22 cellular contexts compared by ENCODE assay signal in genomic region chr10:86775859-86776180, GRCh38. TPM values are rescaled to one million over a fixed set of nuclear protein-coding genes. Genes with fewer than 3 reads are reported as not detected.
DNase-seq lines count a peak whose midpoint lies in the region; ATAC-seq and TF ChIP-seq lines count a peak whose summit lies in the region.
"Had no signal": no experiment of that assay in that cellular context is flagged by ENCODE, and none has a peak within 500 bp of the region (broad histone marks: within the 10 kb centered on the region; RNA-seq: fewer than 3 reads in every experiment).

No MANE protein-coding gene starts in this region.

- no peak overlapping the region for H3K56ac ChIP-seq in IMR-90 (ENCODE audit: extremely low read depth, insufficient read depth, low read length)

- H2BK120ac ChIP-seq in IMR-90 (ENCODE audit: low read depth, low read length) = no peak overlapping the region

- peak overlapping the region; percentile 17; the same call in 1 of the 2 replicates for H3K4ac ChIP-seq in IMR-90 (ENCODE audit: low read depth, low read length)

- no peaks in the 10 kb centered on the region for H3K27me3 ChIP-seq in A673 (replicated peaks; ENCODE audit: insufficient read depth, low read depth, low read length, poor library complexity)
- no peaks in the 10 kb centered on the region for H3K27me3 ChIP-seq in IMR-90 (ENCODE audit: control insufficient read depth, insufficient read depth, low read length)
- H3K27me3 ChIP-seq in endodermal cell (ENCODE audit: control insufficient read depth, insufficient read depth, low read length, poor library complexity, severe bottlenecking) = no peaks in the 10 kb centered on the region
- no peaks in the 10 kb centered on the region for H3K27me3 ChIP-seq in CD8-positive, alpha-beta memory T cell (ENCODE audit: insufficient read depth, low read length, poor library complexity, severe bottlenecking)
- H3K27me3 ChIP-seq in aorta (ENCODE audit: control insufficient read depth in 1 of 2, insufficient read depth in 2 of 2, low read length in 1 of 2) = no peaks in the 10 kb centered on the region
- H3K27me3 ChIP-seq: BE2C had no signal

- H2BK15ac ChIP-seq in IMR-90 (ENCODE audit: low read depth, low read length) = no peak overlapping the region

- H3K27ac ChIP-seq in A673 (ENCODE audit: low read depth, low read length, poor library complexity, severe bottlenecking) (peak overlapping the region; percentile 49), IMR-90 (ENCODE audit: insufficient read depth, low read length) (no peak overlapping the region), endodermal cell (ENCODE audit: low read depth, low read length) (no peak overlapping the region), aorta (ENCODE audit: low read depth in 1 of 2, low read length in 2 of 2) (peak overlapping the region in 1 of 2 donors; percentile 33)
- H3K27ac ChIP-seq in CD8-positive, alpha-beta memory T cell (ENCODE audit: low read depth, low read length) = no peak overlapping the region
- H3K27ac ChIP-seq: neutrophil, SK-N-MC had no signal

- H3K4me3 ChIP-seq in A673 (ENCODE audit: low read depth, low read length, poor library complexity, severe bottlenecking) (no peak overlapping the region), IMR-90 (ENCODE audit: insufficient read depth, low read depth, low read length) (no peak overlapping the region), endodermal cell (ENCODE audit: low read length) (no peak overlapping the region), aorta (ENCODE audit: low read length in 2 of 2) (no peak overlapping the region)
- no peak overlapping the region for H3K4me3 ChIP-seq in CD8-positive, alpha-beta memory T cell (ENCODE audit: low read length)
- H3K4me3 ChIP-seq: HAP-1, SK-N-MC, skin epidermis had no signal

- H4K20me1 ChIP-seq in IMR-90 (ENCODE audit: insufficient read depth, low read length) = peaks cover 55% of the 10 kb centered on the region

- BruUV-seq in A673 (replicated peaks; lab: Mats Ljungman, UMichigan) = no TSS peak
- BruUV-seq in IMR-90 (replicated peaks; lab: Mats Ljungman, UMichigan) = no TSS peak

- no peak overlapping the region for H3K4me3 Mint-ChIP-seq in endodermal cell
- H3K4me3 Mint-ChIP-seq in nephron progenitor cell = no peak overlapping the region
- no peak overlapping the region for H3K4me3 Mint-ChIP-seq in CD8-positive, alpha-beta memory T cell
- H3K4me3 Mint-ChIP-seq: activated naive CD4-positive, alpha-beta T cell treated with anti-CD3 and anti-CD28 coated beads, Interleukin-2, amount 50 U/mL, for 24 hours had no signal

- no peak overlapping the region for H2AK9ac ChIP-seq in IMR-90 (replicated peaks; ENCODE audit: low read depth, low read length, poor library complexity)

- H3K23ac ChIP-seq in IMR-90 (ENCODE audit: low read depth, low read length) = peak overlapping the region; percentile 46

- H2AK5ac ChIP-seq in IMR-90 (ENCODE audit: low read depth, low read length) = peak overlapping the region; percentile 29; the same call in 1 of the 2 replicates

- H3K27ac Mint-ChIP-seq in endodermal cell (peak overlapping the region; percentile 42), nephron progenitor cell (peak overlapping the region; percentile 33)
- H3K27ac Mint-ChIP-seq in CD8-positive, alpha-beta memory T cell = peak overlapping the region in 1 of 8 donors; percentile 11
- H3K27ac Mint-ChIP-seq: activated naive CD4-positive, alpha-beta T cell treated with anti-CD3 and anti-CD28 coated beads, Interleukin-2, amount 50 U/mL, for 24 hours had no signal

- intact Hi-C loops in A673 (cut with micrococcal nuclease; ENCODE audit: unreplicated experiment) (no loop called here), IMR-90 (cut with micrococcal nuclease) (loop anchor here (5.0 kb wide), 1 partner anchor 56 kb away; no protein-coding TSS in a partner anchor), aorta (cut with DNase I) (no loop called here)

- no peaks in the 10 kb centered on the region for H3K36me3 ChIP-seq in A673 (ENCODE audit: insufficient read depth, low read length, poor library complexity, severe bottlenecking)
- no peaks in the 10 kb centered on the region for H3K36me3 ChIP-seq in IMR-90 (ENCODE audit: control insufficient read depth, insufficient read depth, low read length)
- peaks cover 18% of the 10 kb centered on the region for H3K36me3 ChIP-seq in endodermal cell (ENCODE audit: control insufficient read depth, insufficient read depth, low read length)
- no peaks in the 10 kb centered on the region for H3K36me3 ChIP-seq in CD8-positive, alpha-beta memory T cell (ENCODE audit: insufficient read depth, low read length)
- no peaks in the 10 kb centered on the region for H3K36me3 ChIP-seq in aorta (ENCODE audit: control insufficient read depth in 1 of 2, insufficient read depth in 2 of 2, low read length in 1 of 2)
- H3K36me3 ChIP-seq: BE2C, HAP-1, neutrophil had no signal

- no peak overlapping the region for H3K18ac ChIP-seq in IMR-90 (ENCODE audit: low read depth, low read length)

- H4K8ac ChIP-seq in IMR-90 (ENCODE audit: low read depth in 2 of 2, low read length in 2 of 2) = no peak overlapping the region

- H3K9me3 ChIP-seq in A673 (ENCODE audit: low read depth, low read length, poor library complexity, severe bottlenecking) (peaks cover under 1% of the 10 kb centered on the region), IMR-90 (ENCODE audit: control insufficient read depth, insufficient read depth, low read length) (no peaks in the 10 kb centered on the region), endodermal cell (ENCODE audit: control insufficient read depth, low read length) (peaks cover 6% of the 10 kb centered on the region), aorta (ENCODE audit: control insufficient read depth, low read length) (no peaks in the 10 kb centered on the region)
- H3K9me3 ChIP-seq in CD8-positive, alpha-beta memory T cell (ENCODE audit: low read length) = no peaks in the 10 kb centered on the region
- H3K9me3 ChIP-seq: BE2C, HAP-1, neutrophil had no signal

- in situ Hi-C loops in IMR-90 (cut with MboI; ENCODE audit: low sequenced_read_pairs) = no loop called here

- H3K36me3 Mint-ChIP-seq in endodermal cell (ENCODE audit: low read depth) (peaks cover 20% of the 10 kb centered on the region), nephron progenitor cell (ENCODE audit: low read depth) (peaks cover 49% of the 10 kb centered on the region)
- peaks cover 0 to 5% (median 3%) of the 10 kb centered on the region in 3 donors for H3K36me3 Mint-ChIP-seq in CD8-positive, alpha-beta memory T cell

- CTCF ChIA-PET in A673 (lab: Charles Lee) = no interaction called here
- CTCF ChIA-PET in IMR-90 (lab: Yijun Ruan, JAX) = interaction anchor here (0.6 kb wide), 1 partner anchor 26 kb away, joined by 3 read pairs; no protein-coding TSS in a partner anchor
- CTCF ChIA-PET in CD8-positive, alpha-beta memory T cell (lab: Charles Lee) = no interaction called here

- peaks cover 18% of the 10 kb centered on the region for H3K9me1 ChIP-seq in IMR-90 (ENCODE audit: insufficient read depth, low read length)

- peaks cover 9 to 71% of the 10 kb centered on the region in 2 experiments; a peak in 3 of 4 replicates for H3K79me1 ChIP-seq in IMR-90 (ENCODE audit: low read depth in 1 of 2, low read length in 2 of 2)

- H3K14ac ChIP-seq in IMR-90 (replicated peaks; ENCODE audit: low read depth, low read length) = peak overlapping the region; percentile 15; the same call in 1 of the 2 replicates

- H3K4me2 ChIP-seq in IMR-90 (ENCODE audit: low read depth, low read length) = 0 out of 2 replicates have a peak overlapping the region, but pooled peaks have one; percentile 5

- WGBS in IMR-90 (ENCODE audit: extremely low coverage in 2 of 2, insufficient read length in 1 of 2), 2 experiments = no CpG with 5 or more reads among the region's 3 CpGs
- WGBS in endodermal cell (ENCODE audit: insufficient coverage in 1 of 2, insufficient read length in 1 of 2), 2 experiments = 80 to 88% methylated on average over 2 of the region's 3 CpGs
- 31 to 32% methylated on average over 3 of the region's 3 CpGs for WGBS in aorta, 2 donors

- H3K9ac ChIP-seq in IMR-90 (ENCODE audit: low read depth, low read length) = no peak overlapping the region
- H3K9ac ChIP-seq in endodermal cell (ENCODE audit: extremely low read depth, low read length, poor library complexity, severe bottlenecking) = no peak overlapping the region

- H3K4me1 ChIP-seq in A673 (ENCODE audit: insufficient read depth, low read length, poor library complexity, severe bottlenecking) = peaks cover 41% of the 10 kb centered on the region
- H3K4me1 ChIP-seq in IMR-90 (ENCODE audit: control insufficient read depth, insufficient read depth, low read length) = peaks cover 14% of the 10 kb centered on the region
- H3K4me1 ChIP-seq in endodermal cell (ENCODE audit: control insufficient read depth, insufficient read depth, low read length) = peaks cover 9% of the 10 kb centered on the region
- no peaks in the 10 kb centered on the region for H3K4me1 ChIP-seq in CD8-positive, alpha-beta memory T cell (ENCODE audit: insufficient read depth, low read length)
- H3K4me1 ChIP-seq in aorta (ENCODE audit: control insufficient read depth in 1 of 2, insufficient read depth in 2 of 2, low read length in 2 of 2) = peaks cover 4 to 6% of the 10 kb centered on the region in 2 donors

- dilution Hi-C loops in IMR-90 (cut with HindIII; ENCODE audit: low sequenced_read_pairs, unreplicated experiment) = no loop called here

- H2AFZ ChIP-seq in IMR-90 (replicated peaks; ENCODE audit: low read length, poor library complexity) = no peak overlapping the region

- H2BK5ac ChIP-seq in IMR-90 (ENCODE audit: low read depth, low read length, poor library complexity, severe bottlenecking) = no peak overlapping the region

- no peaks in the 10 kb centered on the region for H3K9me3 Mint-ChIP-seq in endodermal cell
- peaks cover 25% of the 10 kb centered on the region for H3K9me3 Mint-ChIP-seq in nephron progenitor cell
- peaks cover 0 to 3% (median 0%) of the 10 kb centered on the region in 5 donors for H3K9me3 Mint-ChIP-seq in CD8-positive, alpha-beta memory T cell
- H3K9me3 Mint-ChIP-seq: activated naive CD4-positive, alpha-beta T cell treated with anti-CD3 and anti-CD28 coated beads, Interleukin-2, amount 50 U/mL, for 24 hours had no signal

- H2BK20ac ChIP-seq in IMR-90 (ENCODE audit: low read depth, low read length) = peak overlapping the region; percentile 28; the same call in 1 of the 2 replicates

- TF ChIP-seq POLR2A in IMR-90 (IDR thresholded peaks at IDR 0.05; ENCODE audit: low read depth, low read length) = no peak

- POLR2A ChIA-PET in A673 (lab: Charles Lee; ENCODE audit: low non-redundant PET) (no interaction called here), IMR-90 (lab: Charles Lee; ENCODE audit: unreplicated experiment) (no interaction called here)
- POLR2A ChIA-PET in CD8-positive, alpha-beta memory T cell (lab: Charles Lee) = no interaction called here

- TF ChIP-seq RAD21 in IMR-90 (IDR thresholded peaks at IDR 0.05; ENCODE audit: low read length) = no peak

- H4K5ac ChIP-seq in IMR-90 (ENCODE audit: low read depth, low read length) = no peak overlapping the region

- no peak overlapping the region for H4K91ac ChIP-seq in IMR-90 (ENCODE audit: insufficient read depth, low read depth, low read length)

- ATAC-seq in IMR-90 (ENCODE audit: low read depth) = no peak
- ATAC-seq in HG02870 (IDR thresholded peaks at IDR 0.05; ENCODE audit: unreplicated experiment) = no peak
- ATAC-seq in aorta (ENCODE audit: low FRiP score) = no peak

- TF ChIP-seq CTCF in A673 (conservative IDR thresholded peaks at IDR 0.05; ENCODE audit: low read depth, low read length) (no peak), IMR-90 (conservative IDR thresholded peaks at IDR 0.05; ENCODE audit: low read depth, low read length) (no peak), endodermal cell (conservative IDR thresholded peaks at IDR 0.05) (no peak), nephron progenitor cell (IDR thresholded peaks at IDR 0.05) (no peak)

- peaks cover 16% of the 10 kb centered on the region for H3K4me1 Mint-ChIP-seq in endodermal cell
- peaks cover 13% of the 10 kb centered on the region for H3K4me1 Mint-ChIP-seq in nephron progenitor cell
- H3K4me1 Mint-ChIP-seq in CD8-positive, alpha-beta memory T cell = peaks cover 16 to 29% (median 25%) of the 10 kb centered on the region in 3 donors
- H3K4me1 Mint-ChIP-seq: activated naive CD4-positive, alpha-beta T cell treated with anti-CD3 and anti-CD28 coated beads, Interleukin-2, amount 50 U/mL, for 24 hours had no signal

- no peak for DNase-seq in A673 (ENCODE audit: low spot score)
- no peak for DNase-seq in IMR-90
- no peak for DNase-seq in endodermal cell
- no peak for DNase-seq in nephron progenitor cell
- DNase-seq in DMS79 (lab: John Stamatoyannopoulos, UW) = no peak
- no peak for DNase-seq in CD8-positive, alpha-beta memory T cell
- no peak for DNase-seq in aorta
- DNase-seq: activated CD4-positive, alpha-beta T cell treated with anti-CD3 and anti-CD28 coated beads, Interleukin-2, amount 50 U/mL, for 48 hours; activated CD8-positive, alpha-beta memory T cell treated with anti-CD3 and anti-CD28 coated beads, Interleukin-2, amount 50 U/mL, for 4 hours; DMS53; GDM1; NCI-H1105; NCI-H2029; NCI-H69; stimulated activated CD4-positive, alpha-beta T cell treated with anti-CD3 and anti-CD28 coated beads, Interleukin-2, amount 100 ng/mL, for 24 hours had no signal

- no peaks in the 10 kb centered on the region for H3K27me3 Mint-ChIP-seq in endodermal cell (ENCODE audit: insufficient read depth)
- H3K27me3 Mint-ChIP-seq in nephron progenitor cell (ENCODE audit: low read depth, poor library complexity) = no peaks in the 10 kb centered on the region
- H3K27me3 Mint-ChIP-seq in CD8-positive, alpha-beta memory T cell = no peaks in the 10 kb centered on the region
- H3K27me3 Mint-ChIP-seq: activated naive CD4-positive, alpha-beta T cell treated with anti-CD3 and anti-CD28 coated beads, Interleukin-2, amount 50 U/mL, for 24 hours had no signal

RNA-seq across cellular contexts. Expression of gene BMPR1A, which starts 19.4 kb away (rescaled TPM):
- total RNA-seq in A673 (2021) (112 and 136 TPM in 2 replicates), IMR-90 (2012; rRNA removed) (93.7 and 94.7 TPM in 2 replicates), endodermal cell (10 to 100 TPM; 69.4 to 96.4 TPM), aorta (100 to 1,000 TPM; 104 to 120 TPM)
- polyA plus RNA-seq in IMR-90 (2012; rRNA removed) (13.5 and 15.9 TPM in 2 replicates), aorta (10 to 100 TPM; 19.3 to 22.9 TPM)
- 3.4 and 4.9 TPM in 2 replicates for polyA plus RNA-seq in IMR-90 (2012; cell fraction: cytosol; rRNA removed)
- polyA plus RNA-seq in IMR-90 (2012; cell fraction: nucleus; rRNA removed; ENCODE audit: low replicate concordance) = 1.3 and 16.0 TPM in 2 replicates
- 40.2 TPM for polyA plus RNA-seq in endodermal cell (2013, experiment 1 of 2)
- 38.8 TPM for polyA plus RNA-seq in endodermal cell (2013, experiment 2 of 2)
- total RNA-seq in CD8-positive, alpha-beta memory T cell = 10 to 100 TPM; 20.9 to 21.9 TPM
- polyA plus RNA-seq in CD8-positive, alpha-beta memory T cell = 6.4 TPM
